ENCODE assay signal across 8 cellular contexts in genomic region chr6:1436334-1437306, GRCh38. TPM values are rescaled to one million over a fixed set of nuclear protein-coding genes. Genes with fewer than 3 reads are reported as not detected.
DNase-seq lines count a peak whose midpoint lies in the region; ATAC-seq and TF ChIP-seq lines count a peak whose summit lies in the region.

No MANE protein-coding gene starts in this region.

- no peak overlapping the region for H3K27ac Mint-ChIP-seq in T-helper 17 cell

- peaks cover 4% of the 10 kb centered on the region for H3K36me3 Mint-ChIP-seq in T-helper 17 cell (ENCODE audit: low read depth)

- in situ Hi-C loops in GM13977 (cut with MboI; ENCODE audit: low pct_unique_long_range_greater_than_20kb, low sequenced_read_pairs, unreplicated experiment): no loop called here

- peak; percentile 68 for TF ChIP-seq CTCF in GM13977 (IDR thresholded peaks at IDR 0.05; ENCODE audit: extremely low read depth, insufficient read depth, missing control alignments)

- H3K27me3 Mint-ChIP-seq in T-helper 17 cell: peaks cover 56% of the 10 kb centered on the region

- H3K4me1 Mint-ChIP-seq in T-helper 17 cell: peaks cover 7% of the 10 kb centered on the region

- H3K9me3 ChIP-seq in T-helper 17 cell (ENCODE audit: control insufficient read depth, low read length, poor library complexity, severe bottlenecking): no peaks in the 10 kb centered on the region

- H3K4me3 Mint-ChIP-seq in T-helper 17 cell: no peak overlapping the region

- ATAC-seq in T-helper 17 cell (peak; percentile 80), HG03378 (IDR thresholded peaks at IDR 0.05; ENCODE audit: unreplicated experiment) (no peak)

- DNase-seq in AG20443 (ENCODE audit: low spot score) (peak; percentile 87), GM13977 (ENCODE audit: low spot score) (peak; percentile 86), NAMALWA (ENCODE audit: low spot score) (peak; percentile 81), T-helper 17 cell (peak in 1 of 3 donors; percentile 39), cerebellar cortex (ENCODE audit: low spot score) (peak; percentile 80), kidney glomerular epithelial cell (lab: John Stamatoyannopoulos, UW) (peak; percentile 77)
- peak in 2 of 3 experiments; percentile 27 to 37 for DNase-seq in stimulated activated CD4-positive, alpha-beta T cell treated with anti-CD3 and anti-CD28 coated beads, TNF-alpha, amount 100 ng/mL, for 24 hours (ENCODE audit: low read depth in 3 of 3)

RNA-seq across cellular contexts. Expression of gene FOXF2, which starts 47.2 kb away (rescaled TPM):
- total RNA-seq in T-helper 17 cell: not detected
